8 cellular contexts compared by ENCODE assay signal in genomic region chr3:66037986-66038369, GRCh38. TPM values are rescaled to one million over a fixed set of nuclear protein-coding genes. Genes with fewer than 3 reads are reported as not detected.
DNase-seq lines count a peak whose midpoint lies in the region; ATAC-seq and TF ChIP-seq lines count a peak whose summit lies in the region.

No MANE protein-coding gene starts in this region.

- H3K27me3 ChIP-seq in DOHH2 (ENCODE audit: control insufficient read depth, low read length) (peaks cover 19% of the 10 kb centered on the region), HL-60 (ENCODE audit: insufficient read depth, poor library complexity, severe bottlenecking) (peaks cover 39% of the 10 kb centered on the region), mesenchymal stem cell (ENCODE audit: control insufficient read depth in 1 of 2, insufficient read depth in 1 of 2, low read length in 2 of 2) (no peaks in the 10 kb centered on the region), aorta (ENCODE audit: control insufficient read depth in 1 of 2, insufficient read depth in 2 of 2, low read length in 1 of 2) (no peaks in the 10 kb centered on the region)

- H2AFZ ChIP-seq in mesenchymal stem cell (ENCODE audit: low read depth, low read length) = peak overlapping the region; percentile 66

- H2BK120ac ChIP-seq in mesenchymal stem cell (ENCODE audit: low read depth, low read length) = peak overlapping the region; percentile 3

- peak overlapping the region; percentile 79 for H2BK5ac ChIP-seq in mesenchymal stem cell (ENCODE audit: low read depth, low read length, poor library complexity, severe bottlenecking)

- H2BK12ac ChIP-seq in mesenchymal stem cell (ENCODE audit: low read length in 2 of 2) = peak overlapping the region in 1 of 2 experiments; percentile 76

- peak overlapping the region in 1 of 2 experiments; percentile 58 for H3K14ac ChIP-seq in mesenchymal stem cell (ENCODE audit: low read length in 2 of 2)

- H4K20me1 ChIP-seq in DOHH2 (ENCODE audit: control insufficient read depth, insufficient read depth, low read depth, low read length) = no peaks in the 10 kb centered on the region

- peak overlapping the region; percentile 71 for H2BK15ac ChIP-seq in mesenchymal stem cell (ENCODE audit: low read depth, poor library complexity, severe bottlenecking)

- peak overlapping the region in 1 of 2 experiments; percentile 77 for H3K23ac ChIP-seq in mesenchymal stem cell (ENCODE audit: low read length in 2 of 2)

- H3K4me3 ChIP-seq in DOHH2 (ENCODE audit: low read length) (peak overlapping the region; percentile 73), HL-60 (replicated peaks; ENCODE audit: insufficient read depth, low read length) (peak overlapping the region; percentile 28), mesenchymal stem cell (ENCODE audit: insufficient read depth in 1 of 2, low read depth in 1 of 2, low read length in 2 of 2) (peak overlapping the region; percentile 70 to 97), aorta (ENCODE audit: low read length in 2 of 2) (peak overlapping the region; percentile 65 to 81)

- no peaks in the 10 kb centered on the region for H3F3A ChIP-seq in DOHH2 (ENCODE audit: control insufficient read depth, insufficient read depth)

- no peak overlapping the region for H2AK5ac ChIP-seq in mesenchymal stem cell (ENCODE audit: low read length, severe bottlenecking)

- no peak overlapping the region for H4K91ac ChIP-seq in mesenchymal stem cell (ENCODE audit: low read length)

- no peak for DNase-seq in HL-60 (ENCODE audit: low read depth in 1 of 2, low spot score in 1 of 2)
- DNase-seq in mesenchymal stem cell = peak; percentile 49
- peak; percentile 53 to 77 for DNase-seq in aorta
- DNase-seq in NCI-H2196 (lab: John Stamatoyannopoulos, UW; ENCODE audit: unreplicated experiment) = no peak
- no peak for DNase-seq in H4 (ENCODE audit: low spot score)

- peak overlapping the region; percentile 44 to 78 for H3K18ac ChIP-seq in mesenchymal stem cell (ENCODE audit: low read depth in 1 of 2, low read length in 2 of 2)

- H3K4me1 ChIP-seq in DOHH2 (ENCODE audit: control insufficient read depth, low read length) (no peaks in the 10 kb centered on the region), mesenchymal stem cell (ENCODE audit: control insufficient read depth, insufficient read depth, low read depth, low read length) (peaks cover 26% of the 10 kb centered on the region), aorta (ENCODE audit: control insufficient read depth in 1 of 2, insufficient read depth in 2 of 2, low read length in 2 of 2) (no peaks in the 10 kb centered on the region)

- H3K9me3 ChIP-seq in DOHH2 (ENCODE audit: control insufficient read depth, insufficient read depth, low read length) (no peaks in the 10 kb centered on the region), mesenchymal stem cell (ENCODE audit: control insufficient read depth, low read length) (no peaks in the 10 kb centered on the region), aorta (ENCODE audit: control insufficient read depth, low read length) (no peaks in the 10 kb centered on the region)

- H3K4ac ChIP-seq in mesenchymal stem cell (ENCODE audit: low read depth in 1 of 2, low read length in 2 of 2) = peak overlapping the region in 1 of 2 experiments; percentile 13

- H3K27ac ChIP-seq in DOHH2 (ENCODE audit: low read depth, low read length) (no peak overlapping the region), HL-60 (replicated peaks) (no peak overlapping the region), cingulate gyrus (ENCODE audit: low read depth, low read length) (peak overlapping the region; percentile 81), mesenchymal stem cell (ENCODE audit: low read length, poor library complexity, severe bottlenecking) (peak overlapping the region; percentile 85), aorta (ENCODE audit: low read depth in 1 of 2, low read length in 2 of 2) (peak overlapping the region in 1 of 2 donors; percentile 92)

- under 1% methylated on average over 31 of the region's 31 CpGs for WGBS in mesenchymal stem cell
- 0% methylated on average over 31 of the region's 31 CpGs for WGBS in aorta, 2 donors

- H3K4me2 ChIP-seq in DOHH2 (ENCODE audit: low read length) (peak overlapping the region; percentile 70), mesenchymal stem cell (ENCODE audit: low read length, poor library complexity, severe bottlenecking) (peak overlapping the region; percentile 90)

- intact Hi-C loops in aorta (cut with DNase I) = loop anchor here (2.0 to 10.0 kb wide), 7 partner anchors 59 to 256 kb away; no protein-coding TSS in a partner anchor

- peak overlapping the region; percentile 27 for H4K8ac ChIP-seq in mesenchymal stem cell (ENCODE audit: low read length)

- H3K36me3 ChIP-seq in DOHH2 (ENCODE audit: control insufficient read depth, low read length) (no peaks in the 10 kb centered on the region), mesenchymal stem cell (ENCODE audit: control insufficient read depth in 1 of 2, insufficient read depth in 2 of 2, low read depth in 1 of 2, low read length in 2 of 2) (no peaks in the 10 kb centered on the region), aorta (ENCODE audit: control insufficient read depth in 1 of 2, insufficient read depth in 2 of 2, low read length in 1 of 2) (no peaks in the 10 kb centered on the region)

- TF ChIP-seq CTCF in DOHH2 (IDR thresholded peaks at IDR 0.05; ENCODE audit: low read depth, low read length, poor library complexity, severe bottlenecking) = no peak
- no peak for TF ChIP-seq CTCF in HL-60 (IDR thresholded peaks at IDR 0.05; ENCODE audit: insufficient read depth, low read length)

- H3K9me2 ChIP-seq in DOHH2 (replicated peaks; ENCODE audit: control insufficient read depth, low read length) = no peaks in the 10 kb centered on the region

- H3K79me2 ChIP-seq in DOHH2 (ENCODE audit: control insufficient read depth, low read length) = no peaks in the 10 kb centered on the region

- H3K79me1 ChIP-seq in mesenchymal stem cell (replicated peaks; ENCODE audit: low read length, poor library complexity, severe bottlenecking) = peaks cover 10% of the 10 kb centered on the region

- ATAC-seq in aorta (ENCODE audit: low FRiP score) (peak; percentile 38), HG02642 (IDR thresholded peaks at IDR 0.05; ENCODE audit: poor library complexity, unreplicated experiment) (no peak)

- peak overlapping the region; percentile 93 for H3K9ac ChIP-seq in mesenchymal stem cell (ENCODE audit: low read length)

RNA-seq across cellular contexts. Expression of gene MAGI1, which starts 0.7 kb away (rescaled TPM):
- 5.9 TPM for polyA plus RNA-seq in mesenchymal stem cell (2013, experiment 1 of 2)
- polyA plus RNA-seq in mesenchymal stem cell (2013, experiment 2 of 2) = 5.6 TPM
- 10 to 100 TPM; 46.1 to 69.2 TPM for total RNA-seq in aorta
- polyA plus RNA-seq in aorta = 10 to 100 TPM in 1 of 2 donors, 1 to 10 TPM in 1; 5.0 to 10.9 TPM
- 0.93 and 1.4 TPM in 2 replicates for total RNA-seq in H4 (2014; rRNA removed; shearing (Covaris generic))

Comparison
In these comparisons a context has a peak if more than half of its experiments do, and no peak if none do; other contexts are left out.
1. H3K27ac ChIP-seq: peak in cingulate gyrus (single experiment) and mesenchymal stem cell (single experiment); none in DOHH2 (single experiment) and HL-60 (single experiment).
2. H3K4me3 ChIP-seq: peak in every context shown above with its lines; median percentile 84 in mesenchymal stem cell; 73 in DOHH2; 73 in aorta; 28 in HL-60.
3. DNase-seq: peak in mesenchymal stem cell (single experiment) and aorta (2 of 2); none in HL-60 (0 of 2), NCI-H2196 (single experiment) and H4 (single experiment).
4. RNA of gene MAGI1, which starts 0.7 kb away (total RNA-seq): 46.1 to 69.2 TPM in aorta; 0.93 to 1.4 TPM in H4; every median in the first group is over 10 times any median in the second.